8 cellular contexts compared by ENCODE assay signal in genomic region chr1:31745071-31745897, GRCh38. TPM values are rescaled to one million over a fixed set of nuclear protein-coding genes. Genes with fewer than 3 reads are reported as not detected.
DNase-seq lines count a peak whose midpoint lies in the region; ATAC-seq and TF ChIP-seq lines count a peak whose summit lies in the region.

No MANE protein-coding gene starts in this region.

- TF ChIP-seq POLR2A in thyroid gland (IDR thresholded peaks at IDR 0.05): no peak

- H3K27me3 ChIP-seq in AG04450 (ENCODE audit: control insufficient read depth, insufficient read depth, low read length) (no peaks in the 10 kb centered on the region), thyroid gland (no peaks in the 10 kb centered on the region)

- H3K4me1 ChIP-seq in mucosa of descending colon (ENCODE audit: low read depth) (no peaks in the 10 kb centered on the region), thyroid gland (no peaks in the 10 kb centered on the region)

- peak; percentile 89 for ATAC-seq in activated CD8-positive, alpha-beta T cell treated with anti-CD3 and anti-CD28 coated beads, Interleukin-2, amount 10 ng/mL, durations not matched to agents 7 days and 5 days
- ATAC-seq in mucosa of descending colon (peak; percentile 85), GM21367 (IDR thresholded peaks at IDR 0.05; ENCODE audit: unreplicated experiment) (no peak)

- CTCF ChIA-PET in AG04450 (lab: Charles Lee): interaction anchor here (0.6 to 3.4 kb wide), 27 partner anchors 11 to 266 kb away, joined by 3 to 28 read pairs (median 4); partner anchors contain the start of gene COL16A1
- CTCF ChIA-PET in activated CD8-positive, alpha-beta T cell treated with anti-CD3 and anti-CD28 coated beads, Interleukin-2, amount 10 ng/mL, durations not matched to agents 7 days and 5 days (lab: Charles Lee): interaction anchor here (0.6 to 2.4 kb wide), 32 partner anchors 8 to 219 kb away, joined by 3 to 24 read pairs (median 4); partner anchors contain the start of gene COL16A1

- intact Hi-C loops in mucosa of descending colon (cut with DNase I, micrococcal nuclease): no loop called here
- intact Hi-C loops in thyroid gland (cut with DNase I): no loop called here

- TF ChIP-seq CTCF in AG04450 (IDR thresholded peaks at IDR 0.05; ENCODE audit: low read depth, low read length): peak; percentile 86
- TF ChIP-seq CTCF in GM12875 (IDR thresholded peaks at IDR 0.05; ENCODE audit: borderline replicate concordance, insufficient read depth, low read depth, low read length): peak; percentile 94
- peak; percentile 52 for TF ChIP-seq CTCF in endothelial cell (IDR thresholded peaks at IDR 0.05; ENCODE audit: unreplicated experiment)
- peak; percentile 44 for TF ChIP-seq CTCF in mucosa of descending colon (IDR thresholded peaks at IDR 0.05)
- TF ChIP-seq CTCF in thyroid gland (IDR thresholded peaks at IDR 0.05): peak in 5 of 6 experiments; percentile 39 to 75 (median 70)

- no peak overlapping the region for H3K27ac Mint-ChIP-seq in activated CD8-positive, alpha-beta T cell treated with anti-CD3 and anti-CD28 coated beads, Interleukin-2, amount 10 ng/mL, durations not matched to agents 7 days and 5 days
- H3K27ac Mint-ChIP-seq in endothelial cell (ENCODE audit: unreplicated experiment): no peak overlapping the region

- H3K27ac ChIP-seq in AG04450 (ENCODE audit: low read depth, low read length) (no peak overlapping the region), thyroid gland (no peak overlapping the region)

- no peaks in the 10 kb centered on the region for H3K36me3 ChIP-seq in mucosa of descending colon (ENCODE audit: low read depth)
- no peaks in the 10 kb centered on the region for H3K36me3 ChIP-seq in thyroid gland

- H3K27me3 Mint-ChIP-seq in activated CD8-positive, alpha-beta T cell treated with anti-CD3 and anti-CD28 coated beads, Interleukin-2, amount 10 ng/mL, durations not matched to agents 7 days and 5 days (ENCODE audit: low read depth): no peaks in the 10 kb centered on the region
- H3K27me3 Mint-ChIP-seq in endothelial cell (ENCODE audit: unreplicated experiment): peaks cover 17% of the 10 kb centered on the region

- H3K4me3 ChIP-seq in AG04450 (ENCODE audit: low read depth, low read length): no peak overlapping the region
- H3K4me3 ChIP-seq in GM12875 (ENCODE audit: low read depth, low read length): no peak overlapping the region
- no peak overlapping the region for H3K4me3 ChIP-seq in mucosa of descending colon
- no peak overlapping the region for H3K4me3 ChIP-seq in thyroid gland (replicated peaks in 1 of 3)

- no peaks in the 10 kb centered on the region for H3K36me3 Mint-ChIP-seq in activated CD8-positive, alpha-beta T cell treated with anti-CD3 and anti-CD28 coated beads, Interleukin-2, amount 10 ng/mL, durations not matched to agents 7 days and 5 days (ENCODE audit: low read depth)
- peaks cover 7% of the 10 kb centered on the region for H3K36me3 Mint-ChIP-seq in endothelial cell (ENCODE audit: low read depth, unreplicated experiment)

- DNase-seq in AG04450 (ENCODE audit: low read depth, low spot score): no peak
- peak; percentile 33 for DNase-seq in NCI-H446 treated with DMSO at 0.1 percent for 48 hours (lab: John Stamatoyannopoulos, UW)
- DNase-seq in activated CD8-positive, alpha-beta T cell treated with anti-CD3 and anti-CD28 coated beads, Interleukin-2, amount 10 ng/mL, durations not matched to agents 7 days and 5 days: peak; percentile 80
- DNase-seq in endothelial cell (ENCODE audit: low spot score): peak; percentile 86
- DNase-seq in mucosa of descending colon: peak in 2 of 3 donors; percentile 79 to 81
- DNase-seq in thyroid gland: peak; percentile 72 to 77

- no peaks in the 10 kb centered on the region for H3K9me3 Mint-ChIP-seq in activated CD8-positive, alpha-beta T cell treated with anti-CD3 and anti-CD28 coated beads, Interleukin-2, amount 10 ng/mL, durations not matched to agents 7 days and 5 days (ENCODE audit: insufficient read depth)
- H3K9me3 Mint-ChIP-seq in endothelial cell (ENCODE audit: unreplicated experiment): no peaks in the 10 kb centered on the region

- no peak overlapping the region for H3K4me3 Mint-ChIP-seq in activated CD8-positive, alpha-beta T cell treated with anti-CD3 and anti-CD28 coated beads, Interleukin-2, amount 10 ng/mL, durations not matched to agents 7 days and 5 days
- H3K4me3 Mint-ChIP-seq in endothelial cell (ENCODE audit: unreplicated experiment): no peak overlapping the region

- POLR2A ChIA-PET in AG04450 (lab: Yijun Ruan, JAX): interaction anchor here (0.8 to 1.0 kb wide), 2 partner anchors 81 to 84 kb away, joined by 3 read pairs; no protein-coding TSS in a partner anchor
- POLR2A ChIA-PET in activated CD8-positive, alpha-beta T cell treated with anti-CD3 and anti-CD28 coated beads, Interleukin-2, amount 10 ng/mL, durations not matched to agents 7 days and 5 days (lab: Charles Lee): interaction anchor here (0.7 to 1.3 kb wide), 4 partner anchors 28 to 783 kb away, joined by 3 to 5 read pairs (median 3); no protein-coding TSS in a partner anchor

- no peaks in the 10 kb centered on the region; the same call in 1 of the 2 replicates for H3K9me3 ChIP-seq in AG04450 (ENCODE audit: control insufficient read depth, insufficient read depth, low read length)
- H3K9me3 ChIP-seq in mucosa of descending colon: no peaks in the 10 kb centered on the region
- no peaks in the 10 kb centered on the region for H3K9me3 ChIP-seq in thyroid gland

- WGBS in thyroid gland, 2 donors: 44 to 47% methylated on average over 2 to 4 of the region's 4 CpGs

- H3K4me1 Mint-ChIP-seq in activated CD8-positive, alpha-beta T cell treated with anti-CD3 and anti-CD28 coated beads, Interleukin-2, amount 10 ng/mL, durations not matched to agents 7 days and 5 days (ENCODE audit: low read depth): peaks cover 32% of the 10 kb centered on the region
- H3K4me1 Mint-ChIP-seq in endothelial cell (ENCODE audit: unreplicated experiment): peaks cover 21% of the 10 kb centered on the region

RNA-seq across cellular contexts. Expression of gene ADGRB2, which starts 18.9 kb away (rescaled TPM):
- 5.4 and 7.2 TPM in 2 replicates for polyA plus RNA-seq in AG04450 (2011; rRNA removed)
- polyA minus RNA-seq in AG04450 (2011; rRNA and poly(A)+ RNA removed): 6.6 and 7.8 TPM in 2 replicates
- under 1 TPM; 0.05 to 0.37 TPM for total RNA-seq in activated CD8-positive, alpha-beta T cell treated with anti-CD3 and anti-CD28 coated beads, Interleukin-2, amount 10 ng/mL, durations not matched to agents 7 days and 5 days
- 0.44 TPM for total RNA-seq in endothelial cell (ENCODE audit: unreplicated experiment)
- 1 to 10 TPM in 1 of 3 donors, under 1 TPM in 2; 0.55 to 3.8 (median 0.65) TPM for total RNA-seq in mucosa of descending colon
- 10 to 100 TPM in 2 of 4 donors, 1 to 10 TPM in 2; 2.4 to 14.3 (median 9.8) TPM for total RNA-seq in thyroid gland

RNA-seq across cellular contexts. Expression of gene COL16A1, which starts 41.5 kb away (rescaled TPM):
- 35.4 and 39.5 TPM in 2 replicates for polyA plus RNA-seq in AG04450 (2011; rRNA removed)
- polyA minus RNA-seq in AG04450 (2011; rRNA and poly(A)+ RNA removed): 47.0 and 64.1 TPM in 2 replicates
- not detected for total RNA-seq in activated CD8-positive, alpha-beta T cell treated with anti-CD3 and anti-CD28 coated beads, Interleukin-2, amount 10 ng/mL, durations not matched to agents 7 days and 5 days
- 5.3 TPM for total RNA-seq in endothelial cell (ENCODE audit: unreplicated experiment)
- total RNA-seq in mucosa of descending colon: 10 to 100 TPM; 11.2 to 62.9 (median 19.3) TPM
- 100 to 1,000 TPM in 2 of 4 donors, 10 to 100 TPM in 2; 61.3 to 121 (median 97.1) TPM for total RNA-seq in thyroid gland

Comparison
In these comparisons a context has a peak if more than half of its experiments do, and no peak if none do; other contexts are left out.
1. CTCF ChIP-seq: peak in every context shown above with its lines; median percentile 94 in GM12875; 86 in AG04450; 70 in thyroid gland; 52 in endothelial cell; 44 in mucosa of descending colon.